ENCODE assay signal across 11 cellular contexts in genomic region chr1:26546375-26546774, GRCh38. TPM values are rescaled to one million over a fixed set of nuclear protein-coding genes. Genes with fewer than 3 reads are reported as not detected.
DNase-seq lines count a peak whose midpoint lies in the region; ATAC-seq, FAIRE-seq and TF ChIP-seq lines count a peak whose summit lies in the region.
"Had no signal": no experiment of that assay in that cellular context is flagged by ENCODE, and none has a peak within 500 bp of the region (broad histone marks: within the 10 kb centered on the region; RNA-seq: fewer than 3 reads in every experiment).

No MANE protein-coding gene starts in this region.

- no peak overlapping the region for H2AFZ ChIP-seq in keratinocyte (ENCODE audit: control insufficient read depth, low read length)

- no peaks in the 10 kb centered on the region for H3K9me3 Mint-ChIP-seq in activated CD4-positive, alpha-beta memory T cell treated with anti-CD3 and anti-CD28 coated beads for 36 hours

- H3K27ac ChIP-seq in heart left ventricle (peak overlapping the region in 1 of 12 donors; percentile 88), keratinocyte (ENCODE audit: control insufficient read depth, insufficient read depth, low read length) (no peak overlapping the region), upper lobe of left lung (peak overlapping the region; percentile 67 to 92 (median 76))

- peaks cover 50% of the 10 kb centered on the region for H3K79me2 ChIP-seq in keratinocyte (ENCODE audit: control insufficient read depth, insufficient read depth, low read length)

- no peak for FAIRE-seq in keratinocyte (lab: Jason Lieb, UNC)

- H3K9ac ChIP-seq in keratinocyte (ENCODE audit: control insufficient read depth, extremely low read depth, insufficient read depth, low read length): no peak overlapping the region

- peaks cover 27% of the 10 kb centered on the region for H3K36me3 Mint-ChIP-seq in activated CD4-positive, alpha-beta memory T cell treated with anti-CD3 and anti-CD28 coated beads for 36 hours

- DNase-seq in heart left ventricle (no peak), cardiac septum (ENCODE audit: low spot score) (no peak), keratinocyte (ENCODE audit: low read depth, low spot score) (no peak), upper lobe of left lung (peak in 1 of 2 donors; percentile 48), GM19238 (ENCODE audit: insufficient read length, low spot score) (no peak), posterior vena cava (ENCODE audit: low spot score) (no peak), COR-L47 (lab: John Stamatoyannopoulos, UW) (no peak)
- peak; percentile 24 for DNase-seq in activated CD4-positive, alpha-beta memory T cell treated with anti-CD3 and anti-CD28 coated beads for 36 hours
- DNase-seq: mesenchymal stem cell, NCI-H524 had no signal

- H3K4me2 ChIP-seq in keratinocyte (ENCODE audit: control insufficient read depth, extremely low read depth, insufficient read depth, low read depth, low read length): peak overlapping the region; percentile 22
- H3K4me2 ChIP-seq: smooth muscle cell had no signal

- peaks cover 67% of the 10 kb centered on the region for H3K4me1 Mint-ChIP-seq in activated CD4-positive, alpha-beta memory T cell treated with anti-CD3 and anti-CD28 coated beads for 36 hours (ENCODE audit: low read depth)

- TF ChIP-seq POLR2A in heart left ventricle (IDR thresholded peaks at IDR 0.05) (no peak), upper lobe of left lung (IDR thresholded peaks at IDR 0.05) (no peak)

- CTCF ChIA-PET in activated CD4-positive, alpha-beta memory T cell treated with anti-CD3 and anti-CD28 coated beads for 36 hours (lab: Charles Lee): interaction anchor here (6.8 kb wide), 1 partner anchor 6 kb away, joined by 62 read pairs; no protein-coding TSS in a partner anchor

- ATAC-seq in heart left ventricle (no peak), upper lobe of left lung (ENCODE audit: low FRiP score in 2 of 2) (no peak)

- 84 to 91% (median 88%) methylated on average over 4 to 8 of the region's 8 CpGs for WGBS in heart left ventricle, 4 donors
- WGBS in upper lobe of left lung, 2 donors: 50% methylated on average over 1 to 7 of the region's 8 CpGs

- H3K36me3 ChIP-seq in heart left ventricle (peaks cover 0 to 39% (median 0%) of the 10 kb centered on the region in 9 donors), keratinocyte (ENCODE audit: control insufficient read depth in 2 of 2, extremely low read depth in 1 of 2, insufficient read depth in 2 of 2, low read length in 2 of 2) (peaks cover 26 to 37% of the 10 kb centered on the region in 2 experiments), upper lobe of left lung (peaks cover under 1 to 40% (median 34%) of the 10 kb centered on the region in 4 donors)

- H3K9me3 ChIP-seq in heart left ventricle: no peaks in the 10 kb centered on the region
- no peaks in the 10 kb centered on the region for H3K9me3 ChIP-seq in keratinocyte (ENCODE audit: control insufficient read depth, low read depth, low read length)
- no peaks in the 10 kb centered on the region for H3K9me3 ChIP-seq in upper lobe of left lung

- H3K9me1 ChIP-seq in keratinocyte (ENCODE audit: control insufficient read depth, extremely low read depth, insufficient read depth, low read length): peaks cover 14% of the 10 kb centered on the region

- intact Hi-C loops in heart left ventricle (cut with DNase I) (no loop called here), cardiac septum (cut with DNase I) (no loop called here), posterior vena cava (cut with DNase I) (no loop called here)
- intact Hi-C loops in activated CD4-positive, alpha-beta memory T cell treated with anti-CD3 and anti-CD28 coated beads for 36 hours (cut with micrococcal nuclease): loop anchor here (10.0 kb wide), 1 partner anchor 232 kb away; the partner anchor contains the start of gene CD52

- H3K4me3 ChIP-seq in heart left ventricle (peak overlapping the region in 8 of 12 donors; percentile 2 to 67 (median 44)), keratinocyte (ENCODE audit: control insufficient read depth in 2 of 3, extremely low read depth in 1 of 3, insufficient read depth in 2 of 3, low read depth in 1 of 3, low read length in 3 of 3) (no peak overlapping the region), upper lobe of left lung (peak overlapping the region in 3 of 4 donors; percentile 40 to 59 (median 44))
- H3K4me3 ChIP-seq: smooth muscle cell had no signal

- peak overlapping the region; percentile 90 for H3K27ac Mint-ChIP-seq in activated CD4-positive, alpha-beta memory T cell treated with anti-CD3 and anti-CD28 coated beads for 36 hours

- peaks cover 9% of the 10 kb centered on the region for H4K20me1 ChIP-seq in keratinocyte (ENCODE audit: control insufficient read depth, extremely low read depth, insufficient read depth, low read length)

- H3K27me3 ChIP-seq in heart left ventricle: no peaks in the 10 kb centered on the region
- H3K27me3 ChIP-seq in keratinocyte (ENCODE audit: control insufficient read depth, extremely low read depth, insufficient read depth, low read length): no peaks in the 10 kb centered on the region
- H3K27me3 ChIP-seq in upper lobe of left lung: no peaks in the 10 kb centered on the region

- TF ChIP-seq EP300 in upper lobe of left lung (IDR thresholded peaks at IDR 0.05): no peak

- H3K27me3 Mint-ChIP-seq in activated CD4-positive, alpha-beta memory T cell treated with anti-CD3 and anti-CD28 coated beads for 36 hours: no peaks in the 10 kb centered on the region

- TF ChIP-seq CTCF in heart left ventricle (IDR thresholded peaks at IDR 0.05) (no peak), keratinocyte (optimal IDR thresholded peaks at IDR 0.05 in 1 of 3, IDR thresholded peaks at IDR 0.05 in 1 of 3, conservative IDR thresholded peaks at IDR 0.05 in 1 of 3; ENCODE audit: extremely low read depth in 1 of 3, insufficient read depth in 2 of 3, low read length in 3 of 3) (no peak), upper lobe of left lung (IDR thresholded peaks at IDR 0.05) (no peak)

- dilution Hi-C loops in keratinocyte (cut with MboI; ENCODE audit: extremely low pct_ligation_motif_present, low sequenced_read_pairs): no loop called here

- POLR2A ChIA-PET in activated CD4-positive, alpha-beta memory T cell treated with anti-CD3 and anti-CD28 coated beads for 36 hours (lab: Charles Lee): interaction anchor here (0.8 to 2.0 kb wide), 2 partner anchors 18 to 46 kb away, joined by 4 to 8 read pairs; no protein-coding TSS in a partner anchor

- peak overlapping the region; percentile 89 for H3K4me3 Mint-ChIP-seq in activated CD4-positive, alpha-beta memory T cell treated with anti-CD3 and anti-CD28 coated beads for 36 hours

- H3K4me1 ChIP-seq in heart left ventricle (peaks cover 0 to 57% (median 7%) of the 10 kb centered on the region in 12 donors), keratinocyte (ENCODE audit: control insufficient read depth, extremely low read depth, insufficient read depth, low read length) (peaks cover 38% of the 10 kb centered on the region), upper lobe of left lung (peaks cover 12 to 39% (median 30%) of the 10 kb centered on the region in 4 donors)

RNA-seq across cellular contexts. Expression of gene RPS6KA1, which starts 16.8 kb away (rescaled TPM):
- total RNA-seq in heart left ventricle: 10 to 100 TPM in 2 of 9 donors, 1 to 10 TPM in 7; 1.1 to 24.4 (median 3.8) TPM
- 1 to 10 TPM; 1.6 to 3.5 TPM for polyA plus RNA-seq in heart left ventricle
- total RNA-seq in cardiac septum: 3.3 TPM
- total RNA-seq in activated CD4-positive, alpha-beta memory T cell treated with anti-CD3 and anti-CD28 coated beads for 36 hours: 100 to 1,000 TPM; 109 to 112 TPM
- polyA plus RNA-seq in keratinocyte: 65.9 to 82.9 TPM (median 73.8 TPM) in 3 replicates
- polyA plus RNA-seq in keratinocyte (2011; ENCODE audit: low read depth): 22.2 TPM
- polyA plus RNA-seq in keratinocyte (2011; cell fraction: cytosol; rRNA removed): 60.8 and 81.6 TPM in 2 replicates
- polyA plus RNA-seq in keratinocyte (2011; cell fraction: nucleus; rRNA removed): 63.6 and 79.7 TPM in 2 replicates
- 46.3 and 93.2 TPM in 2 replicates for polyA plus RNA-seq in keratinocyte (2012; ENCODE audit: low replicate concordance)
- polyA minus RNA-seq in keratinocyte: 112 to 260 TPM (median 115 TPM) in 3 replicates
- polyA minus RNA-seq in keratinocyte (2011; cell fraction: cytosol; rRNA and poly(A)+ RNA removed): 137 TPM
- polyA minus RNA-seq in keratinocyte (2011; cell fraction: nucleus; rRNA and poly(A)+ RNA removed): 71.3 and 74.2 TPM in 2 replicates
- 100 to 1,000 TPM in 4 of 6 donors, 10 to 100 TPM in 2; 91.1 to 161 (median 120) TPM for total RNA-seq in upper lobe of left lung
- total RNA-seq in posterior vena cava: 10 to 100 TPM; 10.2 to 13.9 TPM

Comparison
In these comparisons a context has a peak if more than half of its experiments do, and no peak if none do; other contexts are left out.
1. H3K4me3 ChIP-seq: peak in heart left ventricle (8 of 12) and upper lobe of left lung (3 of 4); none in keratinocyte (0 of 3).